ENCODE assay signal across 22 cellular contexts in the genomic region with DNA sequence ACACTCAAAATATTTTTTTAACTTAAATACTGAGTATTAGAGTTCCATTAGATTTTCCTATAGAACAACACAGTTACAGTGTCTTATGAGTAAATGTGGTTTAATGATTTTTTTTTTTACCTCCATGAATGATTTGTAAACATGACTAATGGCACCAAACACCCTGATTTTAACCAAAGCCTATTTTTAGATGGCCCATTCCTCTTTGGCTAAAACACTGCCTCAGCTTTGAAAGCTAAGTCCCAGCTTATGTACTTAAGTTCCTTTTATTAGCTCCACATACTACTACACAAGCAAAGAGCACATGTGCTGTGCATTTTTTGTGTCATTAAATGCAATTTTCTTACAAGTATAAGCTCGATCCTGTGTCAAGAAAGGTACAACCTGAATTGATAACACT.
DNase-seq lines count a peak whose midpoint lies in the region; ATAC-seq, FAIRE-seq and TF ChIP-seq lines count a peak whose summit lies in the region.
"Had no signal": no experiment of that assay in that cellular context is flagged by ENCODE, and none has a peak within 500 bp of the region (broad histone marks: within the 10 kb centered on the region; RNA-seq: fewer than 3 reads in every experiment).

No MANE protein-coding gene starts in this region.

- H3K9me3 Mint-ChIP-seq in natural killer cell, result peaks cover 5 to 9% of the 10 kb centered on the region in 2 donors

- no peak overlapping the region for H2AFZ ChIP-seq in GM23248
- H2AFZ ChIP-seq in smooth muscle cell (ENCODE audit: low read depth), result no peak overlapping the region

- ATAC-seq in omental fat pad (ENCODE audit: low FRiP score), result no peak
- no peak for ATAC-seq in natural killer cell
- ATAC-seq: HepG2 had no signal

- H3K27me3 ChIP-seq in GM23248 (replicated peaks; ENCODE audit: insufficient read depth) (no peaks in the 10 kb centered on the region), smooth muscle cell (ENCODE audit: low read depth) (no peaks in the 10 kb centered on the region)

- H3K4me2 ChIP-seq in GM23248 (ENCODE audit: unreplicated experiment), result no peak overlapping the region
- H3K4me2 ChIP-seq in smooth muscle cell, result peak overlapping the region; percentile 53

- DNase-seq in GM23248 (peak; percentile 6), NCI-H82 (lab: John Stamatoyannopoulos, UW) (peak; percentile 71), myocyte (ENCODE audit: low read depth) (peak; percentile 47), smooth muscle cell (lab: John Stamatoyannopoulos, UW; ENCODE audit: unreplicated experiment) (no peak), omental fat pad (ENCODE audit: low spot score) (no peak), natural killer cell (no peak), GM19239 (ENCODE audit: insufficient read length, low spot score) (no peak), GM12891 (ENCODE audit: insufficient read length, low spot score) (no peak)
- DNase-seq: ACHN; AML-193; Caco-2; CD4-positive, alpha-beta T cell; DMS153; DMS79; GF-D8; H9; KBM-7 had no signal

- H3K36me3 ChIP-seq in GM23248 (ENCODE audit: low read depth), result no peaks in the 10 kb centered on the region
- no peaks in the 10 kb centered on the region for H3K36me3 ChIP-seq in smooth muscle cell (ENCODE audit: low read depth)

- no peaks in the 10 kb centered on the region for H3K9me2 ChIP-seq in GM23248 (ENCODE audit: insufficient read depth)

- H3K4me1 Mint-ChIP-seq in natural killer cell, result no peaks in the 10 kb centered on the region
- H3K4me1 Mint-ChIP-seq: H9, IgD-negative memory B cell had no signal

- H3K27ac ChIP-seq in GM23248 (no peak overlapping the region), smooth muscle cell (ENCODE audit: low read depth) (peak overlapping the region; percentile 29)
- H3K27ac ChIP-seq: C4-2B had no signal

- no peak overlapping the region for H3K27ac Mint-ChIP-seq in natural killer cell
- H3K27ac Mint-ChIP-seq: CD4-positive, alpha-beta T cell; H9; IgD-negative memory B cell had no signal

- in situ Hi-C loops in GM23248 (cut with MboI), result no loop called here

- no peaks in the 10 kb centered on the region for H3K36me3 Mint-ChIP-seq in natural killer cell
- H3K36me3 Mint-ChIP-seq: IgD-negative memory B cell had no signal

- TF ChIP-seq CTCF in smooth muscle cell (IDR thresholded peaks at IDR 0.05; ENCODE audit: borderline replicate concordance, insufficient read depth, poor library complexity, severe bottlenecking) (no peak), omental fat pad (IDR thresholded peaks at IDR 0.05) (no peak), natural killer cell (IDR thresholded peaks at IDR 0.05) (no peak)

- intact Hi-C loops in natural killer cell (cut with micrococcal nuclease), result no loop called here

- H3K4me3 Mint-ChIP-seq in natural killer cell, result no peak overlapping the region
- H3K4me3 Mint-ChIP-seq: CD4-positive, alpha-beta T cell; H9; IgD-negative memory B cell had no signal

- H3K9ac ChIP-seq in GM23248 (no peak overlapping the region), smooth muscle cell (ENCODE audit: low read depth) (no peak overlapping the region)

- H3K79me2 ChIP-seq in GM23248 (ENCODE audit: insufficient read depth) (no peaks in the 10 kb centered on the region), smooth muscle cell (ENCODE audit: low read depth) (no peaks in the 10 kb centered on the region)

- no peak for TF ChIP-seq POLR2A in GM12891 (IDR thresholded peaks at IDR 0.05; ENCODE audit: low read depth, low read length)

- H4K20me1 ChIP-seq in GM23248 (ENCODE audit: insufficient read depth) (no peaks in the 10 kb centered on the region), smooth muscle cell (ENCODE audit: low read depth) (no peaks in the 10 kb centered on the region)

- H3K9me3 ChIP-seq in GM23248 (ENCODE audit: low read depth) (no peaks in the 10 kb centered on the region), smooth muscle cell (replicated peaks; ENCODE audit: low read depth) (no peaks in the 10 kb centered on the region)
- H3K9me3 ChIP-seq: Caco-2 had no signal

- 27 to 38% methylated on average over 1 of the region's 1 CpG for WGBS in GM23248 (ENCODE audit: low coverage in 1 of 2, low lambda C conversion rate in 2 of 2, missing lambda C conversion rate in 2 of 2), 2 experiments
- whole genome bisulfite sequencing in smooth muscle cell (ENCODE audit: low lambda C conversion rate), result 44% methylated on average over 1 of the region's 1 CpG

- no peak overlapping the region for H3K4me3 ChIP-seq in GM23248
- no peak overlapping the region for H3K4me3 ChIP-seq in smooth muscle cell

- H3F3A ChIP-seq in GM23248 (ENCODE audit: insufficient read depth), result no peaks in the 10 kb centered on the region
- no peaks in the 10 kb centered on the region for H3F3A ChIP-seq in smooth muscle cell (ENCODE audit: low read depth)

- H3K27me3 Mint-ChIP-seq in natural killer cell (ENCODE audit: low read depth in 2 of 2), result no peaks in the 10 kb centered on the region
- H3K27me3 Mint-ChIP-seq: CD4-positive, alpha-beta T cell; IgD-negative memory B cell had no signal

- no peaks in the 10 kb centered on the region; the same call in 1 of the 2 replicates for H3K4me1 ChIP-seq in GM23248 (ENCODE audit: insufficient read depth)
- H3K4me1 ChIP-seq in smooth muscle cell (ENCODE audit: low read depth), result no peaks in the 10 kb centered on the region
- H3K4me1 ChIP-seq: Caco-2 had no signal

- FAIRE-seq in GM19239 (lab: Jason Lieb, UNC), result no peak
- no peak for FAIRE-seq in GM12891 (lab: Jason Lieb, UNC)
- FAIRE-seq: A204.1, H1, HepG2 had no signal

TF ChIP-seq in GM12891, 5 proteins besides CTCF, POLR2A, EP300 and RAD21:
- no peak for TF ChIP-seq POLR2AphosphoS5 (IDR thresholded peaks at IDR 0.05; ENCODE audit: low read depth, low read length)
- TF ChIP-seq PAX5 (IDR thresholded peaks at IDR 0.05; ENCODE audit: insufficient read depth, low read length, severe bottlenecking), result no peak
- no peak for TF ChIP-seq POU2F2 (IDR thresholded peaks at IDR 0.05; ENCODE audit: low read depth, low read length)
- no peak for TF ChIP-seq SPI1 (IDR thresholded peaks at IDR 0.05; ENCODE audit: low read depth, low read length)
- no peak for TF ChIP-seq TAF1 (IDR thresholded peaks at IDR 0.05; ENCODE audit: low read depth, low read length)

Comparison
In these comparisons a context has a peak if more than half of its experiments do, and no peak if none do; other contexts are left out.
1. DNase-seq: peak in GM23248 (single experiment), NCI-H82 (single experiment) and myocyte (single experiment); none in smooth muscle cell (single experiment), omental fat pad (single experiment), natural killer cell (single experiment), GM19239 (single experiment) and GM12891 (single experiment).